In the genomic region with DNA sequence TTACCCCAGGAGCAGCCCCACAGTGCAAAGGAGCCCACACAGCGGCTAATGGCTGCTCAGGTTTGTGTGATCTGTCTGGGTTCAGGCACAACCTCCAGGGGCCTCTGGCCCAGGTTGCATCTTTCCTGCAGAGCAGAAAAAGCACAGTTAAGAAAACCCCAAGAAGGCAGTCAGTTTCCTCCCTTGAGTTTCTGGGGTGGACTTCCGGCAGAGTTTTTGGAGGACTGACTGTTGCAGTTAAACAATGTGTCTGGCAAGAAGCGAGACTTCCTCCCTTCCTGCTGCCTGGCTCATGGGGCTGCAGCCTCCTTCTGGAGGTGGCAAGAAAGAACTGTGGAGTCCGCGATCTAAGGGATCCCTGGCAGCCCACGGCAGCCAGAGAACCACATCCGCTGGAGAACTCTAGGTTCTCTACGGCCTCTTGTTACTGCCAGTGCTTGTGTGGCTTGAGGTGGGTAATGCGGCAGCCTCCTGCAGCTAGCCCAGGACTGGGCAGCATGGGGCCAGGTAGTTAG, we compare ENCODE assay signal across 8 cellular contexts.
DNase-seq lines count a peak whose midpoint lies in the region; ATAC-seq and TF ChIP-seq lines count a peak whose summit lies in the region.

No MANE protein-coding gene starts in this region.

- H3K4me1 Mint-ChIP-seq in endodermal cell (no peaks in the 10 kb centered on the region), progenitor cell of endocrine pancreas (ENCODE audit: low read depth) (no peaks in the 10 kb centered on the region)

- H3K4me1 ChIP-seq in endodermal cell (ENCODE audit: control insufficient read depth, insufficient read depth, low read length), result no peaks in the 10 kb centered on the region

- H3K9me3 Mint-ChIP-seq in endodermal cell (no peaks in the 10 kb centered on the region), progenitor cell of endocrine pancreas (ENCODE audit: low read depth) (no peaks in the 10 kb centered on the region)

- no peak overlapping the region for H3K27ac Mint-ChIP-seq in endodermal cell
- no peak overlapping the region for H3K27ac Mint-ChIP-seq in progenitor cell of endocrine pancreas

- no peak overlapping the region for H3K9ac ChIP-seq in endodermal cell (ENCODE audit: extremely low read depth, low read length, poor library complexity, severe bottlenecking)

- DNase-seq in GDM1 (lab: John Stamatoyannopoulos, UW), result peak; percentile 38
- DNase-seq in NOMO-1 treated with DMSO at 0.1 percent for 48 hours (lab: John Stamatoyannopoulos, UW; ENCODE audit: unreplicated experiment), result peak; percentile 46
- peak; percentile 21 for DNase-seq in dermis blood vessel endothelial cell
- DNase-seq in endodermal cell, result no peak
- no peak for DNase-seq in brain microvascular endothelial cell
- no peak for DNase-seq in ecto neural progenitor cell (ENCODE audit: low spot score)
- DNase-seq in progenitor cell of endocrine pancreas (ENCODE audit: low spot score, unreplicated experiment), result no peak

- no peak overlapping the region for H3K27ac ChIP-seq in endodermal cell (ENCODE audit: low read depth, low read length)
- no peak overlapping the region for H3K27ac ChIP-seq in brain microvascular endothelial cell

- H3K27me3 Mint-ChIP-seq in endodermal cell (ENCODE audit: insufficient read depth), result peaks cover 5% of the 10 kb centered on the region
- H3K27me3 Mint-ChIP-seq in progenitor cell of endocrine pancreas, result no peaks in the 10 kb centered on the region

- H3K4me3 Mint-ChIP-seq in endodermal cell, result no peak overlapping the region
- no peak overlapping the region for H3K4me3 Mint-ChIP-seq in progenitor cell of endocrine pancreas (ENCODE audit: low read depth)

- H3K27me3 ChIP-seq in endodermal cell (ENCODE audit: control insufficient read depth, insufficient read depth, low read length, poor library complexity, severe bottlenecking) (no peaks in the 10 kb centered on the region), brain microvascular endothelial cell (replicated peaks) (no peaks in the 10 kb centered on the region)

- H3K4me3 ChIP-seq in endodermal cell (ENCODE audit: low read length) (no peak overlapping the region), brain microvascular endothelial cell (ENCODE audit: low read depth, low read length) (no peak overlapping the region)

- no peaks in the 10 kb centered on the region for H3K9me3 ChIP-seq in endodermal cell (ENCODE audit: control insufficient read depth, low read length)

- no peaks in the 10 kb centered on the region for H3K36me3 Mint-ChIP-seq in endodermal cell (ENCODE audit: low read depth)
- H3K36me3 Mint-ChIP-seq in progenitor cell of endocrine pancreas (ENCODE audit: insufficient read depth), result no peaks in the 10 kb centered on the region

- ATAC-seq in GM19438 (IDR thresholded peaks at IDR 0.05; ENCODE audit: low read depth, unreplicated experiment), result peak; percentile 43

- 79 to 84% methylated on average over 8 to 9 of the region's 9 CpGs for WGBS in endodermal cell (ENCODE audit: insufficient coverage in 1 of 2, insufficient read length in 1 of 2), 2 experiments

- in situ Hi-C loops in brain microvascular endothelial cell (cut with HindIII; ENCODE audit: low pct_ligation_motif_present, low sequenced_read_pairs), result no loop called here

- H3K36me3 ChIP-seq in endodermal cell (ENCODE audit: control insufficient read depth, insufficient read depth, low read length) (no peaks in the 10 kb centered on the region), brain microvascular endothelial cell (replicated peaks) (no peaks in the 10 kb centered on the region)

- TF ChIP-seq CTCF in endodermal cell (conservative IDR thresholded peaks at IDR 0.05), result no peak
- TF ChIP-seq CTCF in brain microvascular endothelial cell (IDR thresholded peaks at IDR 0.05; ENCODE audit: low read depth, low read length, missing control alignments), result no peak
- no peak for TF ChIP-seq CTCF in progenitor cell of endocrine pancreas (IDR thresholded peaks at IDR 0.05; ENCODE audit: unreplicated experiment)

Comparison
In these comparisons a context has a peak if more than half of its experiments do, and no peak if none do; other contexts are left out.
1. DNase-seq: peak in GDM1 (single experiment), NOMO-1 treated with DMSO at 0.1 percent for 48 hours (single experiment) and dermis blood vessel endothelial cell (single experiment); none in endodermal cell (single experiment), brain microvascular endothelial cell (single experiment), ecto neural progenitor cell (single experiment) and progenitor cell of endocrine pancreas (single experiment).